14 cellular contexts compared by ENCODE assay signal in genomic region chr7:116970148-116970910, GRCh38. TPM values are rescaled to one million over a fixed set of nuclear protein-coding genes. Genes with fewer than 3 reads are reported as not detected.
DNase-seq lines count a peak whose midpoint lies in the region; ATAC-seq, FAIRE-seq and TF ChIP-seq lines count a peak whose summit lies in the region.
"Had no signal": no experiment of that assay in that cellular context is flagged by ENCODE, and none has a peak within 500 bp of the region (broad histone marks: within the 10 kb centered on the region; RNA-seq: fewer than 3 reads in every experiment).

No MANE protein-coding gene starts in this region.

- DNase-seq in NOMO-1 (lab: John Stamatoyannopoulos, UW; ENCODE audit: unreplicated experiment in 2 of 2) (peak; percentile 19 to 33), NOMO-1 treated with dmso at 0.1 percent for 144 hours (lab: John Stamatoyannopoulos, UW; ENCODE audit: unreplicated experiment) (no peak), HCT116 (ENCODE audit: low read depth, low spot score) (no peak), left lobe of liver (ENCODE audit: low spot score) (no peak), kidney (no peak), NCI-H146 treated with DMSO at 0.1 percent for 48 hours (lab: John Stamatoyannopoulos, UW; ENCODE audit: unreplicated experiment) (no peak), LoVo (ENCODE audit: low spot score) (no peak)
- DNase-seq: activated T-cell treated with anti-CD3 and anti-CD28 coated beads, Interleukin-2, amount 50 U/mL, for 72 hours; heart right ventricle; stimulated activated CD4-positive, alpha-beta T cell treated with anti-CD3 and anti-CD28 coated beads, Interleukin-4, amount 100 ng/mL, for 4 hours; upper lobe of left lung had no signal

- H3K4me2 ChIP-seq in HCT116 (ENCODE audit: low read length): peak overlapping the region; percentile 53
- H3K4me2 ChIP-seq: A549 had no signal

- no peak for TF ChIP-seq POLR2A in HCT116 (IDR thresholded peaks at IDR 0.05; ENCODE audit: borderline replicate concordance, extremely low read depth, insufficient read depth, insufficient read length)

- ATAC-seq in HCT116: peak; percentile 54
- peak; percentile 61 for ATAC-seq in HG03457 (IDR thresholded peaks at IDR 0.05; ENCODE audit: unreplicated experiment)
- ATAC-seq in left lobe of liver: peak; percentile 27
- ATAC-seq: A549; natural killer cell treated with Interleukin-12 subunit alpha and Interleukin-12 subunit beta and Interleukin-15 and Interleukin-18, amount 100 ng/mL, for 72 hours had no signal

- H3K36me3 ChIP-seq in HCT116 (ENCODE audit: control insufficient read depth in 1 of 2, insufficient read depth in 2 of 2, low read length in 2 of 2) (no peaks in the 10 kb centered on the region), kidney (ENCODE audit: control insufficient read depth in 1 of 2, insufficient read depth in 2 of 2, low read length in 2 of 2) (no peaks in the 10 kb centered on the region)
- H3K36me3 ChIP-seq: upper lobe of left lung had no signal

- no peaks in the 10 kb centered on the region for H4K20me1 ChIP-seq in HCT116 (ENCODE audit: insufficient read depth)

- CTCF ChIA-PET in HCT116 (lab: Charles Lee): interaction anchor here (0.7 to 3.0 kb wide), 3 partner anchors 14 to 18 kb away, joined by 3 to 11 read pairs (median 4); no protein-coding TSS in a partner anchor

- intact Hi-C loops in HCT116 (cut with micrococcal nuclease): no loop called here
- intact Hi-C loops in kidney (cut with DNase I): no loop called here

- FAIRE-seq in kidney (lab: Jason Lieb, UNC): no peak
- FAIRE-seq: A549 had no signal

- POLR2A ChIA-PET in HCT116 (lab: Charles Lee): no interaction called here

- H3K27me3 ChIP-seq in HCT116 (ENCODE audit: insufficient read depth, low read length): no peaks in the 10 kb centered on the region
- H3K27me3 ChIP-seq: heart right ventricle, upper lobe of left lung had no signal

- H3K27ac ChIP-seq in HCT116 (ENCODE audit: low read depth, low read length) (no peak overlapping the region), kidney (ENCODE audit: low read depth in 2 of 2, low read length in 2 of 2) (no peak overlapping the region)
- H3K27ac ChIP-seq: A549, heart right ventricle, upper lobe of left lung had no signal

- TF ChIP-seq CTCF in HCT116 (IDR thresholded peaks at IDR 0.05 in 2 of 3, conservative IDR thresholded peaks at IDR 0.05 in 1 of 3; ENCODE audit: borderline replicate concordance in 1 of 3, insufficient read depth in 1 of 3, low read depth in 2 of 3, low read length in 2 of 3): no peak
- TF ChIP-seq CTCF in kidney (IDR thresholded peaks at IDR 0.05; ENCODE audit: borderline replicate concordance, extremely low read depth, insufficient read depth): no peak

- BruUV-seq in HCT116 (replicated peaks; lab: Mats Ljungman, UMichigan): no TSS peak

- no peak for TF ChIP-seq RAD21 in HCT116 (IDR thresholded peaks at IDR 0.05; ENCODE audit: low read depth)

- H2AFZ ChIP-seq in HCT116 (ENCODE audit: low read depth, low read length, poor library complexity, severe bottlenecking): no peak overlapping the region

- H3K79me2 ChIP-seq in HCT116 (ENCODE audit: insufficient read depth, low read length): peaks cover 3% of the 10 kb centered on the region; the same call in 1 of the 2 replicates

- H3K9ac ChIP-seq in HCT116 (ENCODE audit: low read length): no peak overlapping the region
- no peak overlapping the region for H3K9ac ChIP-seq in kidney (ENCODE audit: low read length in 2 of 2)

- H3K4me3 ChIP-seq in HCT116 (replicated peaks in 1 of 2; ENCODE audit: low read depth in 1 of 2, low read length in 2 of 2) (no peak overlapping the region), kidney (ENCODE audit: low read length in 2 of 2) (no peak overlapping the region)
- H3K4me3 ChIP-seq: A549, heart right ventricle, upper lobe of left lung had no signal

- no peaks in the 10 kb centered on the region for H3K9me3 ChIP-seq in HCT116 (ENCODE audit: control insufficient read depth in 1 of 2, insufficient read depth in 1 of 2, low read depth in 1 of 2, low read length in 2 of 2)
- no peaks in the 10 kb centered on the region for H3K9me3 ChIP-seq in kidney (ENCODE audit: control insufficient read depth in 1 of 2, low read length in 2 of 2)
- H3K9me3 ChIP-seq: A549, heart right ventricle, upper lobe of left lung had no signal

- no peaks in the 10 kb centered on the region for H3K9me2 ChIP-seq in HCT116 (ENCODE audit: insufficient read depth)

- RAD21 ChIA-PET in HCT116 (lab: Charles Lee; ENCODE audit: low non-redundant PET in 1 of 2, low total read pairs in 2 of 2, uncharacterized antibody in 2 of 2, unreplicated experiment in 2 of 2): no interaction called here

- H3K4me1 ChIP-seq in HCT116 (ENCODE audit: control insufficient read depth in 1 of 2, insufficient read depth in 2 of 2, low read length in 2 of 2): peaks cover 15 to 18% of the 10 kb centered on the region in 2 experiments
- no peaks in the 10 kb centered on the region for H3K4me1 ChIP-seq in kidney (ENCODE audit: control insufficient read depth in 1 of 2, insufficient read depth in 1 of 2, low read depth in 1 of 2, low read length in 2 of 2)

TF ChIP-seq in HCT116, 20 proteins besides CTCF, POLR2A, EP300 and RAD21:
- TF ChIP-seq ELF1 (IDR thresholded peaks at IDR 0.05; ENCODE audit: borderline replicate concordance, low read depth) (no peak), ZFX (IDR thresholded peaks at IDR 0.05) (no peak), SIN3A (IDR thresholded peaks at IDR 0.05; ENCODE audit: low read depth) (no peak), YY1 (IDR thresholded peaks at IDR 0.05; ENCODE audit: extremely low read depth, insufficient replicate concordance, low read depth, low read length) (no peak), ZBTB33 (IDR thresholded peaks at IDR 0.05; ENCODE audit: extremely low read depth, insufficient replicate concordance, low read length) (no peak), ZNF274 (IDR thresholded peaks at IDR 0.05; ENCODE audit: low read depth, low read length) (no peak), FOSL1 (IDR thresholded peaks at IDR 0.05; ENCODE audit: low read depth) (0 out of 2 replicates have a peak, but pooled peaks have one; percentile 2)

RNA-seq across cellular contexts. Expression of gene ST7, which starts 17.0 kb away (rescaled TPM):
- total RNA-seq in HCT116 (2021; ENCODE audit: unreplicated experiment) (12.6 TPM), left lobe of liver (22.2 TPM), kidney (21.5 TPM)
- polyA plus RNA-seq in HCT116 (2012): 6.2 and 7.9 TPM in 2 replicates
- polyA plus RNA-seq in kidney (ENCODE audit: insufficient read depth, low read depth, low replicate concordance): 29.8 TPM

Comparison
In these comparisons a context has a peak if more than half of its experiments do, and no peak if none do; other contexts are left out.
1. DNase-seq: peak in NOMO-1 (2 of 2); none in NOMO-1 treated with dmso at 0.1 percent for 144 hours (single experiment), HCT116 (single experiment), left lobe of liver (single experiment), kidney (single experiment), NCI-H146 treated with DMSO at 0.1 percent for 48 hours (single experiment) and LoVo (single experiment).
2. Peak in every context shown above with its lines, with median percentiles within 50 percentile points of each other: ATAC-seq.